Comparison of ENCODE assay signal across 16 cellular contexts in genomic region chr9:89928521-89929275, GRCh38.
DNase-seq lines count a peak whose midpoint lies in the region; ATAC-seq and TF ChIP-seq lines count a peak whose summit lies in the region.
"Had no signal": no experiment of that assay in that cellular context is flagged by ENCODE, and none has a peak within 500 bp of the region (broad histone marks: within the 10 kb centered on the region; RNA-seq: fewer than 3 reads in every experiment).

No MANE protein-coding gene starts in this region.

- peak overlapping the region; percentile 3 for H3K27ac Mint-ChIP-seq in endothelial cell (ENCODE audit: unreplicated experiment)
- H3K27ac Mint-ChIP-seq in osteocyte (ENCODE audit: unreplicated experiment) = no peak overlapping the region
- H3K27ac Mint-ChIP-seq in immature natural killer cell = no peak overlapping the region
- H3K27ac Mint-ChIP-seq: CD4-positive, alpha-beta memory T cell had no signal

- DNase-seq in right atrium auricular region (ENCODE audit: low spot score) = peak; percentile 53
- no peak for DNase-seq in Right ventricle myocardium superior
- DNase-seq in endothelial cell (ENCODE audit: low spot score) = no peak
- DNase-seq in osteocyte (ENCODE audit: extremely low spot score, unreplicated experiment) = peak; percentile 60
- no peak for DNase-seq in immature natural killer cell
- no peak for DNase-seq in sciatic nerve (ENCODE audit: low spot score)
- DNase-seq in cerebellar nuclear complex (lab: John Stamatoyannopoulos, UW) = no peak
- DNase-seq: 8988T; AML-193; C1 segment of cervical spinal cord; CD4-positive, alpha-beta memory T cell; DMS79; GM23248 had no signal

- H3K4me1 ChIP-seq in right atrium auricular region = peaks cover 0 to 22% of the 10 kb centered on the region in 2 donors

- no peak overlapping the region for H3K27ac ChIP-seq in right atrium auricular region
- H3K27ac ChIP-seq: GM23248, HL-60 had no signal

- H3K4me3 ChIP-seq in right atrium auricular region = no peak overlapping the region
- H3K4me3 ChIP-seq: GM12878, GM23248 had no signal

- H3K9me3 Mint-ChIP-seq in endothelial cell (ENCODE audit: unreplicated experiment) (no peaks in the 10 kb centered on the region), osteocyte (ENCODE audit: unreplicated experiment) (no peaks in the 10 kb centered on the region), immature natural killer cell (peaks cover 0 to 2% (median 0%) of the 10 kb centered on the region in 6 donors)
- H3K9me3 Mint-ChIP-seq: CD4-positive, alpha-beta memory T cell had no signal

- ATAC-seq in Right ventricle myocardium superior (ENCODE audit: poor library complexity) (no peak), sciatic nerve (no peak)
- ATAC-seq: GM12878, HCT116 had no signal

- intact Hi-C loops in Right ventricle myocardium superior (cut with DNase I) (loop anchor here (10.0 kb wide), 1 partner anchor 324 kb away; the partner anchor contains the start of gene GADD45G), sciatic nerve (cut with DNase I) (no loop called here)

- H3K9me3 ChIP-seq in right atrium auricular region = no peaks in the 10 kb centered on the region

- H3K27me3 Mint-ChIP-seq in endothelial cell (ENCODE audit: unreplicated experiment) (peaks cover 7% of the 10 kb centered on the region), osteocyte (ENCODE audit: unreplicated experiment) (peaks cover 6% of the 10 kb centered on the region), immature natural killer cell (ENCODE audit: low read depth in 3 of 3) (peaks cover 0 to 6% (median 4%) of the 10 kb centered on the region in 3 donors)

- H3K4me1 Mint-ChIP-seq in endothelial cell (ENCODE audit: unreplicated experiment) (peaks cover 77% of the 10 kb centered on the region), osteocyte (ENCODE audit: unreplicated experiment) (peaks cover 27% of the 10 kb centered on the region), immature natural killer cell (peaks cover 0 to 6% of the 10 kb centered on the region in 2 donors)

- TF ChIP-seq CTCF in right atrium auricular region (IDR thresholded peaks at IDR 0.05) (no peak), endothelial cell (IDR thresholded peaks at IDR 0.05; ENCODE audit: unreplicated experiment) (no peak), osteocyte (IDR thresholded peaks at IDR 0.05) (no peak)

- H3K4me3 Mint-ChIP-seq in endothelial cell (ENCODE audit: unreplicated experiment) (no peak overlapping the region), osteocyte (ENCODE audit: unreplicated experiment) (no peak overlapping the region), immature natural killer cell (no peak overlapping the region)
- H3K4me3 Mint-ChIP-seq: CD4-positive, alpha-beta memory T cell had no signal

- H3K27me3 ChIP-seq in right atrium auricular region = no peaks in the 10 kb centered on the region

- H3K36me3 Mint-ChIP-seq in endothelial cell (ENCODE audit: low read depth, unreplicated experiment) (peaks cover 3% of the 10 kb centered on the region), osteocyte (ENCODE audit: unreplicated experiment) (no peaks in the 10 kb centered on the region), immature natural killer cell (no peaks in the 10 kb centered on the region)
- H3K36me3 Mint-ChIP-seq: CD4-positive, alpha-beta memory T cell had no signal

- no peaks in the 10 kb centered on the region for H3K36me3 ChIP-seq in right atrium auricular region

Comparison
In these comparisons a context has a peak if more than half of its experiments do, and no peak if none do; other contexts are left out.
1. DNase-seq: peak in right atrium auricular region (single experiment) and osteocyte (single experiment); none in Right ventricle myocardium superior (single experiment), endothelial cell (single experiment), immature natural killer cell (0 of 3), sciatic nerve (single experiment) and cerebellar nuclear complex (0 of 2).